In the genomic region with DNA sequence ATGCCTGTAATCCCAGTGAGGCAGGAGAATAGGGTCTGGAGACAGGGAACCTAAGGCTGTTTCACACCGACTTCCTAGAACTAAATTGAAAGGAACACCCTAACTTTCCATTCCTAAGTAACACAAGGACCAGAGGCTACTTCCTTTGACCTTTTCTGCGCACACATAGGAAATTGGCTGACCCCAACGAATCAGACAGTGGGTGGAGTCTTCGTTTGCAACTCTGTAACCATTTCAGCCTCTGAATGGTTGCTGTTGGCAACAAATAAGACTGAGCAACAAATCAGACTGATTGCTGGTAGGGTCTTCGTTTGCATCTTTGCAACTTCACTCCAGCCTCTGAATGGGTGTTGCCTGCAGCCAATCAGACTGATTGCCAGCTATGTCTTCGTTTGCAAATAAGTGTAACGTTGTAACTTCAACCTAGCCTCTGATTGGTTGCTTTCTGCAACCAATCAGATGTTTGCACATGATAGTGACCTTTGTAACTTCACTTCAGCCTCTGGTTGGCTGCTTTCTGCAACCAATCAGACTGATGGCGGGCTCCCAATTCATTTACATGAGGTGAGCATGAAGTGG, we compare ENCODE assay signal across 19 cellular contexts. TPM values are rescaled to one million over a fixed set of nuclear protein-coding genes. Genes with fewer than 3 reads are reported as not detected.
A peak's percentile ranks its signal among the peaks of the same experiment; 100 is the strongest.
DNase-seq lines count a peak whose midpoint lies in the region; ATAC-seq, FAIRE-seq and TF ChIP-seq lines count a peak whose summit lies in the region.
"Had no signal": no experiment of that assay in that cellular context is flagged by ENCODE, and none has a peak within 500 bp of the region (broad histone marks: within the 10 kb centered on the region; RNA-seq: fewer than 3 reads in every experiment).

No MANE protein-coding gene starts in this region.

- H3K4ac ChIP-seq in H9 (ENCODE audit: low read depth, low read length): no peak overlapping the region
- no peak overlapping the region for H3K4ac ChIP-seq in H1 (replicated peaks; ENCODE audit: insufficient read length, low read depth, low read length)
- no peak overlapping the region for H3K4ac ChIP-seq in mesendoderm (ENCODE audit: low read depth, low read length)

- H3K4me1 Mint-ChIP-seq in GM23338 (peaks cover 8% of the 10 kb centered on the region; the same call in 2 of the 3 replicates), H9 (peaks cover 2 to 7% of the 10 kb centered on the region in 2 experiments; a peak in 2 of 4 replicates)

- H3K27ac ChIP-seq in GM23338 (ENCODE audit: low read depth) (no peak overlapping the region), H9 (ENCODE audit: insufficient read length, low read depth, low read length) (no peak overlapping the region), H1 (ENCODE audit: low read depth, low read length) (no peak overlapping the region), mesendoderm (ENCODE audit: low read depth, low read length) (no peak overlapping the region)
- H3K27ac ChIP-seq: HL-60 had no signal

- H3K4me1 ChIP-seq in GM23338 (ENCODE audit: insufficient read depth) (no peaks in the 10 kb centered on the region), H9 (ENCODE audit: insufficient read depth, low read length) (no peaks in the 10 kb centered on the region), H1 (replicated peaks in 1 of 4; ENCODE audit: control insufficient read depth in 3 of 4, insufficient read depth in 4 of 4, low read length in 3 of 4) (no peaks in the 10 kb centered on the region), mesendoderm (ENCODE audit: control insufficient read depth, low read depth, low read length) (no peaks in the 10 kb centered on the region)

- H2BK120ac ChIP-seq in H9 (ENCODE audit: low read depth, low read length, poor library complexity, severe bottlenecking): no peak overlapping the region
- H2BK120ac ChIP-seq in H1 (replicated peaks; ENCODE audit: low read depth, low read length): no peak overlapping the region
- H2BK120ac ChIP-seq in mesendoderm (ENCODE audit: low read depth, low read length): no peak overlapping the region

- peak; percentile 50 for DNase-seq in GM23338 (ENCODE audit: low spot score)
- peak; percentile 47 for DNase-seq in H9
- DNase-seq in H1 (ENCODE audit: low read depth in 1 of 2, low spot score in 2 of 2): no peak
- peak; percentile 25 for DNase-seq in mesendoderm
- no peak for DNase-seq in DMS79 treated with DMSO at 0.1 percent for 48 hours (lab: John Stamatoyannopoulos, UW)
- DNase-seq in COLO668 (lab: John Stamatoyannopoulos, UW; ENCODE audit: unreplicated experiment): no peak
- DNase-seq: ACHN, AML-193, COR-L47, NCI-H1417 treated with DMSO at 0.1 percent for 48 hours, NCI-H2029, NCI-H2171 treated with DMSO at 0.1 percent for 48 hours, NCI-H510A treated with DMSO at 0.1 percent for 48 hours had no signal

- no peaks in the 10 kb centered on the region for H3K27me3 Mint-ChIP-seq in GM23338 (ENCODE audit: insufficient read depth, low read depth, poor library complexity)
- no peaks in the 10 kb centered on the region for H3K27me3 Mint-ChIP-seq in H9 (ENCODE audit: low read depth)

- H2BK12ac ChIP-seq in H9 (ENCODE audit: insufficient read length, low read depth, low read length) (no peak overlapping the region), H1 (ENCODE audit: low read depth, low read length) (no peak overlapping the region)

- no peak for TF ChIP-seq POLR2A in H1 (IDR thresholded peaks at IDR 0.05; ENCODE audit: control extremely low read depth in 1 of 2, low read depth in 2 of 2, low read length in 2 of 2)

- WGBS in H9 (ENCODE audit: extremely low coverage, insufficient read length, low lambda C conversion rate): no CpG with 5 or more reads among the region's 8 CpGs
- WGBS in H1 (ENCODE audit: extremely low coverage in 1 of 2, insufficient coverage in 1 of 2, insufficient read length in 1 of 2, insufficient replicate concordance in 2 of 2, low coverage in 1 of 2, low lambda C conversion rate in 2 of 2, missing lambda C conversion rate in 1 of 2), 2 experiments: 89% methylated on average over 8 of the region's 8 CpGs; no CpG with 5 or more reads in 1 of the 2 experiments
- no CpG with 5 or more reads among the region's 8 CpGs for WGBS in mesendoderm (ENCODE audit: extremely low coverage, insufficient coverage, low lambda C conversion rate)

- no peak overlapping the region for H3K14ac ChIP-seq in H9 (ENCODE audit: insufficient read depth, low read length)
- no peak overlapping the region for H3K14ac ChIP-seq in H1 (ENCODE audit: insufficient read length)

- H3K9me3 ChIP-seq in H9 (ENCODE audit: control insufficient read depth, low read depth, low read length) (no peaks in the 10 kb centered on the region), H1 (ENCODE audit: insufficient read depth in 2 of 2, low read depth in 1 of 2, low read length in 1 of 2) (no peaks in the 10 kb centered on the region)

- no peaks in the 10 kb centered on the region for H3K9me3 Mint-ChIP-seq in GM23338
- H3K9me3 Mint-ChIP-seq in H9: no peaks in the 10 kb centered on the region; a peak in 1 of 5 replicates
- H3K9me3 Mint-ChIP-seq: CD14-positive monocyte had no signal

- H3K36me3 ChIP-seq in GM23338 (ENCODE audit: insufficient read depth): no peaks in the 10 kb centered on the region
- peaks cover 0 to 3% (median 0%) of the 10 kb centered on the region in 4 experiments; a peak in 1 of 8 replicates for H3K36me3 ChIP-seq in H1 (ENCODE audit: control insufficient read depth in 2 of 4, insufficient read depth in 4 of 4, low read length in 3 of 4)
- H3K36me3 ChIP-seq in mesendoderm (ENCODE audit: control insufficient read depth, insufficient read depth, low read length): no peaks in the 10 kb centered on the region

- H3K4me3 ChIP-seq in GM23338: no peak overlapping the region
- H3K4me3 ChIP-seq in H1 (ENCODE audit: extremely low read depth in 1 of 4, insufficient read depth in 2 of 4, low read depth in 3 of 4, low read length in 4 of 4): no peak overlapping the region
- H3K4me3 ChIP-seq in mesendoderm (ENCODE audit: low read length): no peak overlapping the region

- H4K5ac ChIP-seq in H9 (ENCODE audit: insufficient read length, low read depth, low read length) (no peak overlapping the region), H1 (ENCODE audit: insufficient read length, low read depth, low read length) (no peak overlapping the region), mesendoderm (ENCODE audit: low read length) (no peak overlapping the region)

- no peaks in the 10 kb centered on the region for H3F3A ChIP-seq in GM23338 (replicated peaks; ENCODE audit: low read depth)

- ATAC-seq in GM23338 (peak; percentile 37; the same call in 2 of the 3 replicates), GM21447 (IDR thresholded peaks at IDR 0.05; ENCODE audit: unreplicated experiment) (no peak)
- ATAC-seq: HCT116 had no signal

- no peaks in the 10 kb centered on the region for H3K79me2 ChIP-seq in GM23338 (replicated peaks; ENCODE audit: insufficient read depth)
- H3K79me2 ChIP-seq in H9 (ENCODE audit: insufficient read depth, low read length): no peaks in the 10 kb centered on the region
- no peaks in the 10 kb centered on the region for H3K79me2 ChIP-seq in H1 (ENCODE audit: control insufficient read depth in 1 of 2, insufficient read depth in 2 of 2, low read length in 2 of 2)
- no peaks in the 10 kb centered on the region for H3K79me2 ChIP-seq in mesendoderm (ENCODE audit: control insufficient read depth, insufficient read depth, low read length)

- H3K79me1 ChIP-seq in H9 (ENCODE audit: insufficient read depth, low read depth, low read length, poor library complexity, severe bottlenecking) (no peaks in the 10 kb centered on the region), H1 (ENCODE audit: low read depth, low read length) (no peaks in the 10 kb centered on the region), mesendoderm (ENCODE audit: low read length) (no peaks in the 10 kb centered on the region)

- no peak overlapping the region for H2BK5ac ChIP-seq in H9 (ENCODE audit: insufficient read length, low read length)
- H2BK5ac ChIP-seq in H1 (ENCODE audit: low read depth, low read length): no peak overlapping the region
- no peak overlapping the region for H2BK5ac ChIP-seq in mesendoderm (ENCODE audit: low read length)

- no peak for TF ChIP-seq CTCF in GM23338 (conservative IDR thresholded peaks at IDR 0.05; ENCODE audit: low read depth in 2 of 2)
- TF ChIP-seq CTCF in H9 (conservative IDR thresholded peaks at IDR 0.05): no peak
- TF ChIP-seq CTCF in H1 (IDR thresholded peaks at IDR 0.05; ENCODE audit: control extremely low read depth in 1 of 3, insufficient read depth in 1 of 3, low read depth in 1 of 3, low read length in 3 of 3): no peak

- no peak overlapping the region for H3K56ac ChIP-seq in H9 (ENCODE audit: insufficient read length, low read depth, low read length)
- H3K56ac ChIP-seq in H1 (replicated peaks; ENCODE audit: insufficient read length, low read depth, low read length): no peak overlapping the region
- H3K56ac ChIP-seq in mesendoderm (ENCODE audit: low read length): no peak overlapping the region

- H4K8ac ChIP-seq in H9 (replicated peaks; ENCODE audit: insufficient read length, low read depth, low read length): no peak overlapping the region
- H4K8ac ChIP-seq in H1 (ENCODE audit: extremely low read depth, insufficient read depth, low read length): no peak overlapping the region
- no peak overlapping the region for H4K8ac ChIP-seq in mesendoderm (ENCODE audit: low read depth, low read length)

- H3K27ac Mint-ChIP-seq in GM23338: no peak overlapping the region
- peak overlapping the region in 2 of 3 experiments; percentile 71 to 84; a peak in 3 of 7 replicates for H3K27ac Mint-ChIP-seq in H9
- H3K27ac Mint-ChIP-seq: CD14-positive monocyte had no signal

- H3K4me2 ChIP-seq in GM23338 (no peak overlapping the region), H9 (ENCODE audit: insufficient read depth, insufficient read length, low read length) (no peak overlapping the region), H1 (ENCODE audit: insufficient read depth in 1 of 2, low read depth in 2 of 2, low read length in 2 of 2) (no peak overlapping the region), mesendoderm (ENCODE audit: low read length) (no peak overlapping the region)

- H3K9ac ChIP-seq in H9 (ENCODE audit: extremely low read depth, insufficient read length, low read length) (no peak overlapping the region), H1 (replicated peaks in 1 of 4; ENCODE audit: extremely low read depth in 1 of 4, low read depth in 3 of 4, low read length in 3 of 4) (no peak overlapping the region), mesendoderm (ENCODE audit: low read length) (no peak overlapping the region)

- H3K36me3 Mint-ChIP-seq in GM23338 (ENCODE audit: low read depth) (peaks cover 6% of the 10 kb centered on the region), H9 (ENCODE audit: insufficient read depth in 1 of 3, low read depth in 3 of 3) (peaks cover 3 to 4% (median 4%) of the 10 kb centered on the region in 3 experiments; a peak in 4 of 7 replicates)

- H4K20me1 ChIP-seq in GM23338 (replicated peaks; ENCODE audit: insufficient read depth) (no peaks in the 10 kb centered on the region), H9 (ENCODE audit: control insufficient read depth, insufficient read depth, insufficient read length) (no peaks in the 10 kb centered on the region), H1 (replicated peaks in 1 of 2; ENCODE audit: control insufficient read depth in 1 of 2, insufficient read depth in 2 of 2, low read length in 2 of 2) (no peaks in the 10 kb centered on the region)

- no peak overlapping the region for H2AK5ac ChIP-seq in H9 (ENCODE audit: insufficient read length, low read length)
- no peak overlapping the region for H2AK5ac ChIP-seq in H1 (ENCODE audit: low read depth, low read length)
- H2AK5ac ChIP-seq in mesendoderm (ENCODE audit: low read length): no peak overlapping the region

- no peak overlapping the region for H3K18ac ChIP-seq in H9 (ENCODE audit: insufficient read length, low read depth, low read length)
- H3K18ac ChIP-seq in H1 (ENCODE audit: extremely low read depth, low read length): no peak overlapping the region
- no peak overlapping the region for H3K18ac ChIP-seq in mesendoderm (ENCODE audit: low read length)

- H2AFZ ChIP-seq in GM23338 (no peak overlapping the region), H9 (ENCODE audit: low read length) (no peak overlapping the region), H1 (ENCODE audit: low read length) (0 out of 2 replicates have a peak overlapping the region, but pooled peaks have one; percentile 34)

- FAIRE-seq in H1 (lab: Jason Lieb, UNC): peak; percentile 32
- FAIRE-seq: GM19239, HTR-8/SVneo had no signal

- no peak overlapping the region for H3T11ph ChIP-seq in H9 (ENCODE audit: low read length)

- no peaks in the 10 kb centered on the region for H3K9me2 ChIP-seq in GM23338 (ENCODE audit: insufficient read depth)

- no peak overlapping the region for H2BK20ac ChIP-seq in H9 (ENCODE audit: low read depth, low read length, poor library complexity, severe bottlenecking)
- no peak overlapping the region for H2BK20ac ChIP-seq in H1 (ENCODE audit: low read length)

- no peak for TF ChIP-seq EP300 in H1 (IDR thresholded peaks at IDR 0.05; ENCODE audit: borderline replicate concordance in 1 of 2, low read depth in 2 of 2, low read length in 2 of 2)

- no peak overlapping the region for H3K4me3 Mint-ChIP-seq in GM23338
- no peak overlapping the region for H3K4me3 Mint-ChIP-seq in H9
- H3K4me3 Mint-ChIP-seq: CD14-positive monocyte had no signal

- H3K27me3 ChIP-seq in GM23338 (ENCODE audit: insufficient read depth) (no peaks in the 10 kb centered on the region), H9 (ENCODE audit: insufficient read depth, low read length) (no peaks in the 10 kb centered on the region), H1 (replicated peaks in 1 of 4; ENCODE audit: control insufficient read depth in 3 of 4, extremely low read depth in 1 of 4, insufficient read depth in 3 of 4, low read length in 3 of 4) (no peaks in the 10 kb centered on the region), mesendoderm (ENCODE audit: insufficient read depth, low read length, poor library complexity) (no peaks in the 10 kb centered on the region)

- H3K23me2 ChIP-seq in H9 (ENCODE audit: insufficient read length, low read depth, low read length, poor library complexity, severe bottlenecking) (no peaks in the 10 kb centered on the region), H1 (ENCODE audit: low read depth, low read length) (no peaks in the 10 kb centered on the region)

- no peak overlapping the region for H4K91ac ChIP-seq in H9 (ENCODE audit: insufficient read length, low read depth, low read length)
- H4K91ac ChIP-seq in H1 (replicated peaks; ENCODE audit: insufficient read length, low read length): no peak overlapping the region

- TF ChIP-seq RAD21 in H1 (IDR thresholded peaks at IDR 0.05 in 1 of 2, conservative IDR thresholded peaks at IDR 0.05 in 1 of 2; ENCODE audit: low read depth in 2 of 2, low read length in 2 of 2): no peak

- H3K23ac ChIP-seq in H9 (ENCODE audit: insufficient read length, low read depth, low read length) (no peak overlapping the region), H1 (ENCODE audit: insufficient read length) (no peak overlapping the region), mesendoderm (ENCODE audit: low read length) (no peak overlapping the region)

- H2BK15ac ChIP-seq in H9 (ENCODE audit: low read depth, low read length) (no peak overlapping the region), H1 (ENCODE audit: low read length) (no peak overlapping the region), mesendoderm (replicated peaks; ENCODE audit: low read depth) (no peak overlapping the region)

- POLR2A ChIA-PET in H1 (lab: Charles Lee; ENCODE audit: partially characterized antibody): no interaction called here

- CTCF ChIA-PET in H1 (lab: Charles Lee; ENCODE audit: partially characterized antibody): no interaction called here

RNA-seq across cellular contexts. Expression of gene USP40, which starts 34.6 kb away (rescaled TPM):
- 11.7 and 13.5 TPM in 2 replicates for total RNA-seq in GM23338 (2014; rRNA removed; shearing (Covaris generic))
- 4.0 and 5.7 TPM in 2 replicates for polyA plus RNA-seq in GM23338 (2016; fragmentation: Nextera tagmentation; extraction: Ambion mirVana)
- 6.0 and 7.5 TPM in 2 replicates for total RNA-seq in H9 (2021)
- total RNA-seq in H1 (2021; fragmentation: NEBNext Ultra II Directional; extraction: Animal tissue kit (Norgen Biotek cat#: 25700)): 12.0 and 12.9 TPM in 2 replicates
- 15.7 and 17.4 TPM in 2 replicates for polyA plus RNA-seq in H1 (2011; rRNA removed)
- polyA plus RNA-seq in H1 (2011; cell fraction: cytosol; rRNA removed): 13.0 TPM
- polyA plus RNA-seq in H1 (2011; cell fraction: nucleus; rRNA removed): 37.2 TPM
- polyA plus RNA-seq in H1 (2012, experiment 1 of 2): 7.4 to 9.8 TPM (median 8.0 TPM) in 4 replicates
- 2.0 TPM for polyA plus RNA-seq in H1 (2012, experiment 2 of 2)
- 10.4 TPM for polyA plus RNA-seq in H1 (2013, experiment 1 of 2)
- polyA plus RNA-seq in H1 (2013, experiment 2 of 2): 10.8 TPM
- polyA minus RNA-seq in H1 (2011; rRNA and poly(A)+ RNA removed): 18.7 and 23.0 TPM in 2 replicates
- 6.2 TPM for polyA minus RNA-seq in H1 (2011; cell fraction: cytosol; rRNA and poly(A)+ RNA removed)
- polyA minus RNA-seq in H1 (2011; cell fraction: nucleus; rRNA and poly(A)+ RNA removed): 19.0 TPM
- polyA plus RNA-seq in mesendoderm (2013, experiment 1 of 2): 8.1 TPM
- 12.6 TPM for polyA plus RNA-seq in mesendoderm (2013, experiment 2 of 2)

Comparison
In these comparisons a context has a peak if more than half of its experiments do, and no peak if none do; other contexts are left out.
1. DNase-seq: peak in GM23338 (single experiment), H9 (single experiment) and mesendoderm (single experiment); none in H1 (0 of 2), DMS79 treated with DMSO at 0.1 percent for 48 hours (single experiment) and COLO668 (single experiment).